In the genomic region with DNA sequence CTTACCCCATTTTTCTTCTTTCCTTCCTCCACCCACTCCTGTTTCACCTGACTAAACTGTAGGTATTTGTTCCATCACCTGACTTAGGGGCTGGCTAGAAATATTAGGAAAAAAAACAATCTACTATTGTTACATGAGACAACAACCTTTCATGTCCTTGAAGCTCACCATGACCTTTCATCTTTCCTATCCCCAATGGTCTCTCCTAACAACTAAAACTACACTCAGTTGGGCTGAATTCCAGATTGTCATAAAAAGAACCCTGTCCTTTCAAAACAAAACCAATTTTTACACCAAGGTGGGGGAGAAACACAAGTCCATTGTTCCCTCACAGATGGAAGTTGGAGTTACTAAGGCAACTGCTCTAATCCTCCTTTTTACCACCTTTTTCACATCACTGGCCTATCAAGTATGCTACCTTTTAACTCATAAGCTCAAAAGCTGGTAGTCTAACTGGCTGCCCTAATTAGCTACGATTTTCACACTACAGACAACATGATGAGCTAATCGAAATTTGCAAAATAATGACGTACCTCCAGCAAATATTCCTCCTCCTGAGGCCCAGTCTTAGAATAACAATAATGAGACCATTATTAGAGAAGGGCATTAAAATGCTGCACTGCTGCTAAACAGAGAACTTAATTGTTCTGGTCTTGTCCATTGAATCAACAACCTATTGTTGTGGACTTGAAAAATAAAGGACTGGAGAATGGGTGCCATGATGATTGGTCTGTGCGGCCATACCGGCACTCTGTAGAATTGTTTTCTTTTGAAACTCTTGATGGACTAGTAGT, we compare ENCODE assay signal across 17 cellular contexts. TPM values are rescaled to one million over a fixed set of nuclear protein-coding genes. Genes with fewer than 3 reads are reported as not detected.
DNase-seq lines count a peak whose midpoint lies in the region; ATAC-seq and TF ChIP-seq lines count a peak whose summit lies in the region.
"Had no signal": no experiment of that assay in that cellular context is flagged by ENCODE, and none has a peak within 500 bp of the region (broad histone marks: within the 10 kb centered on the region; RNA-seq: fewer than 3 reads in every experiment).

No MANE protein-coding gene starts in this region.

- H3K4me1 ChIP-seq in heart left ventricle = peaks cover 0 to 12% (median 0%) of the 10 kb centered on the region in 12 donors
- no peaks in the 10 kb centered on the region for H3K4me1 ChIP-seq in CD4-positive, alpha-beta memory T cell (ENCODE audit: insufficient read depth, low read length)
- H3K4me1 ChIP-seq: right atrium auricular region had no signal

- H3K4me3 Mint-ChIP-seq in nephron progenitor cell = no peak overlapping the region
- no peak overlapping the region for H3K4me3 Mint-ChIP-seq in CD4-positive, alpha-beta memory T cell
- H3K4me3 Mint-ChIP-seq: activated naive CD4-positive, alpha-beta T cell treated with anti-CD3 and anti-CD28 coated beads, Interleukin-2, amount 10 ng/mL, durations not matched to agents 7 days and 5 days; T-helper 17 cell had no signal

- peaks cover 30% of the 10 kb centered on the region for H3K4me1 Mint-ChIP-seq in nephron progenitor cell
- no peaks in the 10 kb centered on the region for H3K4me1 Mint-ChIP-seq in CD4-positive, alpha-beta memory T cell
- H3K4me1 Mint-ChIP-seq: activated naive CD4-positive, alpha-beta T cell treated with anti-CD3 and anti-CD28 coated beads, Interleukin-2, amount 10 ng/mL, durations not matched to agents 7 days and 5 days; T-helper 17 cell had no signal

- 74 to 82% (median 79%) methylated on average over 5 of the region's 5 CpGs for WGBS in heart left ventricle, 4 donors

- H3K36me3 Mint-ChIP-seq in nephron progenitor cell (ENCODE audit: low read depth) = no peaks in the 10 kb centered on the region
- H3K36me3 Mint-ChIP-seq in CD4-positive, alpha-beta memory T cell = no peaks in the 10 kb centered on the region
- H3K36me3 Mint-ChIP-seq: activated naive CD4-positive, alpha-beta T cell treated with anti-CD3 and anti-CD28 coated beads, Interleukin-2, amount 10 ng/mL, durations not matched to agents 7 days and 5 days had no signal

- H3K27me3 Mint-ChIP-seq in nephron progenitor cell (ENCODE audit: low read depth, poor library complexity) = peaks cover 12% of the 10 kb centered on the region
- H3K27me3 Mint-ChIP-seq in CD4-positive, alpha-beta memory T cell = no peaks in the 10 kb centered on the region
- H3K27me3 Mint-ChIP-seq: activated naive CD4-positive, alpha-beta T cell treated with anti-CD3 and anti-CD28 coated beads, Interleukin-2, amount 10 ng/mL, durations not matched to agents 7 days and 5 days; T-helper 17 cell had no signal

- ATAC-seq in heart left ventricle = no peak
- no peak for ATAC-seq in HG02763 (IDR thresholded peaks at IDR 0.05; ENCODE audit: unreplicated experiment)
- ATAC-seq: T-helper 17 cell had no signal

- TF ChIP-seq CTCF in nephron progenitor cell (IDR thresholded peaks at IDR 0.05) (no peak), heart left ventricle (IDR thresholded peaks at IDR 0.05) (no peak)

- no peak for TF ChIP-seq POLR2A in heart left ventricle (IDR thresholded peaks at IDR 0.05)

- H3K4me3 ChIP-seq in heart left ventricle = no peak overlapping the region
- no peak overlapping the region for H3K4me3 ChIP-seq in CD4-positive, alpha-beta memory T cell (ENCODE audit: low read length in 2 of 2)
- H3K4me3 ChIP-seq: right atrium auricular region had no signal

- no peaks in the 10 kb centered on the region for H3K36me3 ChIP-seq in heart left ventricle
- H3K36me3 ChIP-seq in CD4-positive, alpha-beta memory T cell (ENCODE audit: insufficient read depth, low read length) = no peaks in the 10 kb centered on the region
- H3K36me3 ChIP-seq: right atrium auricular region had no signal

- H3K27me3 ChIP-seq in heart left ventricle = no peaks in the 10 kb centered on the region
- H3K27me3 ChIP-seq in CD4-positive, alpha-beta memory T cell (ENCODE audit: insufficient read depth, low read length) = no peaks in the 10 kb centered on the region
- H3K27me3 ChIP-seq: right atrium auricular region had no signal

- no peaks in the 10 kb centered on the region for H3K9me3 ChIP-seq in heart left ventricle
- H3K9me3 ChIP-seq in CD4-positive, alpha-beta memory T cell (ENCODE audit: control insufficient read depth in 1 of 2, low read length in 2 of 2) = no peaks in the 10 kb centered on the region
- H3K9me3 ChIP-seq: right atrium auricular region had no signal

- H3K27ac ChIP-seq in heart left ventricle = peak overlapping the region in 1 of 12 donors; percentile 20
- H3K27ac ChIP-seq in CD4-positive, alpha-beta memory T cell (ENCODE audit: low read depth, low read length) = no peak overlapping the region
- H3K27ac ChIP-seq: KMS-11, right atrium auricular region had no signal

- CTCF ChIA-PET in CD4-positive, alpha-beta memory T cell (lab: Charles Lee; ENCODE audit: partially characterized antibody) = no interaction called here

- POLR2A ChIA-PET in CD4-positive, alpha-beta memory T cell (lab: Charles Lee; ENCODE audit: partially characterized antibody) = no interaction called here

- H3K9me3 Mint-ChIP-seq in nephron progenitor cell = no peaks in the 10 kb centered on the region
- peaks cover 0 to 10% (median 4%) of the 10 kb centered on the region in 8 donors for H3K9me3 Mint-ChIP-seq in CD4-positive, alpha-beta memory T cell
- H3K9me3 Mint-ChIP-seq: activated naive CD4-positive, alpha-beta T cell treated with anti-CD3 and anti-CD28 coated beads, Interleukin-2, amount 10 ng/mL, durations not matched to agents 7 days and 5 days had no signal

- peak overlapping the region; percentile 34 for H3K27ac Mint-ChIP-seq in nephron progenitor cell
- H3K27ac Mint-ChIP-seq in CD4-positive, alpha-beta memory T cell = no peak overlapping the region
- H3K27ac Mint-ChIP-seq: activated naive CD4-positive, alpha-beta T cell treated with anti-CD3 and anti-CD28 coated beads, Interleukin-2, amount 10 ng/mL, durations not matched to agents 7 days and 5 days; T-helper 17 cell had no signal

- peak; percentile 80 for DNase-seq in Ammon's horn (ENCODE audit: low spot score)
- DNase-seq in NCI-H748 (lab: John Stamatoyannopoulos, UW; ENCODE audit: unreplicated experiment) = peak; percentile 95
- peak in 34 of 42 donors; percentile 5 to 77 (median 32) for DNase-seq in head of caudate nucleus
- no peak for DNase-seq in nephron progenitor cell
- DNase-seq in heart left ventricle = no peak
- no peak for DNase-seq in CD4-positive, alpha-beta memory T cell
- no peak for DNase-seq in LoVo (ENCODE audit: low spot score)
- DNase-seq: activated CD4-positive, alpha-beta T cell treated with anti-CD3 and anti-CD28 coated beads for 1 hour; activated CD8-positive, alpha-beta memory T cell treated with anti-CD3 and anti-CD28 coated beads, Interleukin-2, amount 50 U/mL, for 48 hours; activated naive CD4-positive, alpha-beta T cell treated with anti-CD3 and anti-CD28 coated beads, Interleukin-2, amount 10 ng/mL, durations not matched to agents 7 days and 5 days; effector memory CD4-positive, alpha-beta T cell; GOT3; NCI-H187; T-helper 17 cell had no signal

- intact Hi-C loops in head of caudate nucleus (cut with DNase I) = loop anchor here (2.0 to 5.0 kb wide), 2 partner anchors 46 to 204 kb away; a partner anchor contains a TSS
- intact Hi-C loops in heart left ventricle (cut with DNase I) = no loop called here
- intact Hi-C loops in CD4-positive, alpha-beta memory T cell (cut with micrococcal nuclease) = no loop called here

RNA-seq across cellular contexts. Expression of a gene that starts 46.5 kb away (rescaled TPM):
- total RNA-seq in heart left ventricle = 10 to 100 TPM; 11.6 to 39.6 (median 17.0) TPM
- 1 to 10 TPM; 1.5 to 3.8 TPM for polyA plus RNA-seq in heart left ventricle
- not detected for total RNA-seq in CD4-positive, alpha-beta memory T cell
- polyA plus RNA-seq in CD4-positive, alpha-beta memory T cell = not detected

Comparison
In these comparisons a context has a peak if more than half of its experiments do, and no peak if none do; other contexts are left out.
1. DNase-seq: peak in Ammon's horn (single experiment), NCI-H748 (single experiment) and head of caudate nucleus (34 of 42); none in nephron progenitor cell (single experiment), heart left ventricle (0 of 5), CD4-positive, alpha-beta memory T cell (0 of 5) and LoVo (single experiment).
2. RNA of a gene that starts 46.5 kb away (total RNA-seq): 11.6 to 39.6 TPM in heart left ventricle; not detected in CD4-positive, alpha-beta memory T cell; every median in the first group is over 10 times any median in the second.